21 cellular contexts compared by ENCODE assay signal in genomic region chr17:76848670-76849069, GRCh38.
"Had no signal": no experiment of that assay in that cellular context is flagged by ENCODE, and none has a peak within 500 bp of the region (broad histone marks: within the 10 kb centered on the region; RNA-seq: fewer than 3 reads in every experiment).

No MANE protein-coding gene starts in this region.

- ATAC-seq: foreskin keratinocyte; left cardiac atrium; lower lobe of right lung; natural killer cell treated with Interleukin-12 subunit alpha and Interleukin-12 subunit beta and Interleukin-15 and Interleukin-18, amount 100 ng/mL, for 72 hours; right lobe of liver; stimulated activated memory B cell treated with anti-CD40 and anti-IgM and Interleukin-4, amounts not matched to agents 10 μg/mL and 1 μg/mL and 100 μg/mL, for 72 hours; upper lobe of right lung had no signal

- H3K4me3 ChIP-seq: left ventricle myocardium inferior, lower lobe of right lung, neural progenitor cell, prostate gland, right lobe of liver, testis, tibial nerve, upper lobe of right lung, vagina had no signal

- H3K79me2 ChIP-seq: parathyroid adenoma had no signal

- H3K27ac ChIP-seq: foreskin keratinocyte, left ventricle myocardium inferior, lower lobe of right lung, neural progenitor cell, parathyroid adenoma, prostate gland, right lobe of liver, testis, tibial nerve, upper lobe of right lung, vagina had no signal

- H3K9ac ChIP-seq: neural progenitor cell, parathyroid adenoma had no signal

- H3K9me3 ChIP-seq: left ventricle myocardium inferior, lower lobe of right lung, prostate gland, right lobe of liver, testis, upper lobe of right lung, vagina had no signal

- DNase-seq: dermis blood vessel endothelial cell; foreskin keratinocyte; kidney; left cardiac atrium; left ventricle myocardium inferior; lower lobe of right lung; midbrain; occipital lobe; right lobe of liver; stimulated activated CD4-positive, alpha-beta T cell treated with anti-CD3 and anti-CD28 coated beads, Interleukin-15, amount 100 ng/mL, for 24 hours; stimulated activated CD4-positive, alpha-beta T cell treated with anti-CD3 and anti-CD28 coated beads, Interleukin-1b, Interleukin-23, amount 100 ng/mL, for 48 hours; stimulated activated CD4-positive, alpha-beta T cell treated with anti-CD3 and anti-CD28 coated beads, Interleukin-4, amount 100 ng/mL, for 24 hours; testis; upper lobe of right lung had no signal

- H3K36me3 ChIP-seq: left ventricle myocardium inferior, lower lobe of right lung, neural progenitor cell, prostate gland, right lobe of liver, tibial nerve, upper lobe of right lung, vagina had no signal

- H3K4me2 ChIP-seq: neural progenitor cell had no signal

- H3K27me3 ChIP-seq: neural progenitor cell, right lobe of liver, testis, vagina had no signal

- H2AFZ ChIP-seq: neural progenitor cell, parathyroid adenoma had no signal

- H3K4me1 ChIP-seq: foreskin keratinocyte, left ventricle myocardium inferior, neural progenitor cell, parathyroid adenoma, prostate gland, right lobe of liver, testis, tibial nerve, upper lobe of right lung, vagina had no signal
